1 cellular context compared by ENCODE assay signal in genomic region chr14:23319746-23320583, GRCh38.
A peak's percentile ranks its signal among the peaks of the same experiment; 100 is the strongest.
TF ChIP-seq lines count a peak whose summit lies in the region.

No MANE protein-coding gene starts in this region.

TF ChIP-seq in HepG2, 621 proteins besides CTCF, POLR2A, EP300 and RAD21 (continued from another document and continues in another):
- TF ChIP-seq AFF4 (CRISPR knock-in tag; IDR thresholded peaks at IDR 0.05), result no peak
- no peak for TF ChIP-seq MAX (IDR thresholded peaks at IDR 0.05)
- peak; percentile 97 for TF ChIP-seq ZC3H4 (CRISPR knock-in tag; IDR thresholded peaks at IDR 0.05; ENCODE audit: borderline replicate concordance)
- no peak; the same call in 1 of the 2 replicates for TF ChIP-seq ZNF746 (CRISPR knock-in tag; IDR thresholded peaks at IDR 0.05)
- no peak for TF ChIP-seq CAMTA2 (CRISPR knock-in tag; IDR thresholded peaks at IDR 0.05; ENCODE audit: borderline replicate concordance)
- TF ChIP-seq ZNF556 (CRISPR knock-in tag; IDR thresholded peaks at IDR 0.05; ENCODE audit: borderline replicate concordance), result no peak
- TF ChIP-seq ZNF615 (CRISPR knock-in tag; IDR thresholded peaks at IDR 0.05; ENCODE audit: borderline replicate concordance), result peak; percentile 88
- TF ChIP-seq PREB (CRISPR knock-in tag; IDR thresholded peaks at IDR 0.05), result 0 out of 2 replicates have a peak, but pooled peaks have one; percentile 25
- peak; percentile 64 for TF ChIP-seq PCBP2 (optimal IDR thresholded peaks at IDR 0.05; ENCODE audit: low read depth, low read length, poor library complexity, severe bottlenecking)
- no peak for TF ChIP-seq NFYC (CRISPR knock-in tag; IDR thresholded peaks at IDR 0.05)
- no peak for TF ChIP-seq ZNF577 (CRISPR knock-in tag; IDR thresholded peaks at IDR 0.05; ENCODE audit: borderline replicate concordance, low read depth)
- TF ChIP-seq ZNF557 (CRISPR knock-in tag; IDR thresholded peaks at IDR 0.05), result 0 out of 2 replicates have a peak, but pooled peaks have one; percentile 68
- TF ChIP-seq EHMT2 (IDR thresholded peaks at IDR 0.05; ENCODE audit: borderline replicate concordance, low read depth, low read length), result no peak
- TF ChIP-seq ZNF619 (CRISPR knock-in tag; IDR thresholded peaks at IDR 0.05), result no peak
- TF ChIP-seq ZNF703 (CRISPR knock-in tag; IDR thresholded peaks at IDR 0.05; ENCODE audit: borderline replicate concordance), result 0 out of 2 replicates have a peak, but pooled peaks have one; percentile 47
- no peak; the same call in 1 of the 2 replicates for TF ChIP-seq IRF9 (CRISPR knock-in tag; IDR thresholded peaks at IDR 0.05; ENCODE audit: borderline replicate concordance)
- no peak for TF ChIP-seq CCDC6 (CRISPR knock-in tag; IDR thresholded peaks at IDR 0.05)
- 0 out of 2 replicates have a peak, but pooled peaks have one; percentile 32 for TF ChIP-seq POGK (CRISPR knock-in tag; conservative IDR thresholded peaks at IDR 0.05)
- no peak for TF ChIP-seq RORA (CRISPR knock-in tag; IDR thresholded peaks at IDR 0.05)
- peak; percentile 19; the same call in 1 of the 2 replicates for TF ChIP-seq ZSCAN22 (CRISPR knock-in tag; IDR thresholded peaks at IDR 0.05)
- TF ChIP-seq PHF8 (CRISPR knock-in tag; IDR thresholded peaks at IDR 0.05), result no peak
- no peak for TF ChIP-seq CBX1 (IDR thresholded peaks at IDR 0.05; ENCODE audit: low read depth)
- peak; percentile 43; the same call in 1 of the 2 replicates for TF ChIP-seq CC2D1A (CRISPR knock-in tag; IDR thresholded peaks at IDR 0.05)
- TF ChIP-seq TEAD3 (CRISPR knock-in tag; optimal IDR thresholded peaks at IDR 0.05; ENCODE audit: borderline replicate concordance), result no peak
- TF ChIP-seq MIXL1 (CRISPR knock-in tag; IDR thresholded peaks at IDR 0.05), result no peak
- TF ChIP-seq MZF1 (CRISPR knock-in tag; IDR thresholded peaks at IDR 0.05; ENCODE audit: borderline replicate concordance), result peak; percentile 83; the same call in 1 of the 2 replicates
- TF ChIP-seq SYNCRIP (IDR thresholded peaks at IDR 0.05; ENCODE audit: insufficient read depth, low read depth, low read length), result no peak
- TF ChIP-seq BRF2 (CRISPR knock-in tag; IDR thresholded peaks at IDR 0.05), result no peak
- TF ChIP-seq FUBP1 (CRISPR knock-in tag; IDR thresholded peaks at IDR 0.05; ENCODE audit: borderline replicate concordance), result no peak
- no peak for TF ChIP-seq ZHX1 (CRISPR knock-in tag; IDR thresholded peaks at IDR 0.05; ENCODE audit: low read depth)
- no peak for TF ChIP-seq ZNF737 (CRISPR knock-in tag; IDR thresholded peaks at IDR 0.05; ENCODE audit: borderline replicate concordance)
- TF ChIP-seq HOXA7 (CRISPR knock-in tag; IDR thresholded peaks at IDR 0.05), result 0 out of 2 replicates have a peak, but pooled peaks have one; percentile 36
- TF ChIP-seq MBD4 (IDR thresholded peaks at IDR 0.05; ENCODE audit: borderline replicate concordance, low read length), result no peak
- no peak for TF ChIP-seq TFE3 (CRISPR knock-in tag; IDR thresholded peaks at IDR 0.05)
- no peak for TF ChIP-seq NCOR1 (IDR thresholded peaks at IDR 0.05; ENCODE audit: borderline replicate concordance, low read length)
- no peak; the same call in 1 of the 2 replicates for TF ChIP-seq ZNF326 (CRISPR knock-in tag; IDR thresholded peaks at IDR 0.05; ENCODE audit: borderline replicate concordance)
- TF ChIP-seq ZNF275 (CRISPR knock-in tag; IDR thresholded peaks at IDR 0.05; ENCODE audit: borderline replicate concordance), result peak; percentile 47; the same call in 1 of the 2 replicates
- TF ChIP-seq ZNF564 (CRISPR knock-in tag; IDR thresholded peaks at IDR 0.05), result 0 out of 2 replicates have a peak, but pooled peaks have one; percentile 13
- TF ChIP-seq LCORL (IDR thresholded peaks at IDR 0.05), result no peak
- TF ChIP-seq LCORL (CRISPR knock-in tag; IDR thresholded peaks at IDR 0.05), result no peak
- TF ChIP-seq U2AF1 (optimal IDR thresholded peaks at IDR 0.05; ENCODE audit: low read depth, low read length), result no peak
- no peak for TF ChIP-seq SP4 (CRISPR knock-in tag; IDR thresholded peaks at IDR 0.05)
